ENCODE assay signal across 16 cellular contexts in genomic region chr2:64999754-65000153, GRCh38. TPM values are rescaled to one million over a fixed set of nuclear protein-coding genes. Genes with fewer than 3 reads are reported as not detected.
DNase-seq lines count a peak whose midpoint lies in the region; ATAC-seq, FAIRE-seq and TF ChIP-seq lines count a peak whose summit lies in the region.
"Had no signal": no experiment of that assay in that cellular context is flagged by ENCODE, and none has a peak within 500 bp of the region (broad histone marks: within the 10 kb centered on the region; RNA-seq: fewer than 3 reads in every experiment).

No MANE protein-coding gene starts in this region.

- TF ChIP-seq CTCF in left ventricle myocardium inferior (IDR thresholded peaks at IDR 0.05; ENCODE audit: borderline replicate concordance) (no peak), astrocyte (IDR thresholded peaks at IDR 0.05; ENCODE audit: insufficient read depth, low read depth, low read length) (no peak), tibial artery (IDR thresholded peaks at IDR 0.05) (no peak)

- H3K9me3 Mint-ChIP-seq in astrocyte (ENCODE audit: unreplicated experiment) (no peaks in the 10 kb centered on the region), memory B cell (no peaks in the 10 kb centered on the region)
- H3K9me3 Mint-ChIP-seq: CD4-positive, CD25-positive, alpha-beta regulatory T cell; H9 had no signal

- H2AFZ ChIP-seq in astrocyte (ENCODE audit: low read depth, low read length), result no peak overlapping the region

- no peak overlapping the region for H3K4me2 ChIP-seq in astrocyte (ENCODE audit: low read length)
- H3K4me2 ChIP-seq: BLaER1 treated with 17β-estradiol and CSF1 and Interleukin-3, amounts not matched to agents 10 nM and 100 nM had no signal

- H3K4me1 Mint-ChIP-seq in astrocyte (ENCODE audit: low read depth, unreplicated experiment), result peaks cover 18% of the 10 kb centered on the region
- H3K4me1 Mint-ChIP-seq in memory B cell, result peaks cover 6% of the 10 kb centered on the region

- H3K4me1 ChIP-seq in left ventricle myocardium inferior, result peaks cover 21% of the 10 kb centered on the region
- peaks cover 7% of the 10 kb centered on the region for H3K4me1 ChIP-seq in astrocyte (ENCODE audit: insufficient read depth, low read length)
- peaks cover 0 to 33% (median 22%) of the 10 kb centered on the region in 4 donors for H3K4me1 ChIP-seq in tibial artery

- H3K9me3 ChIP-seq in left ventricle myocardium inferior (replicated peaks) (no peaks in the 10 kb centered on the region), astrocyte (ENCODE audit: insufficient read depth, low read depth, low read length) (no peaks in the 10 kb centered on the region), tibial artery (no peaks in the 10 kb centered on the region)
- H3K9me3 ChIP-seq: BLaER1 treated with 17β-estradiol and CSF1 and Interleukin-3, amounts not matched to agents 10 nM and 100 nM had no signal

- H3K36me3 ChIP-seq in left ventricle myocardium inferior, result no peaks in the 10 kb centered on the region
- H3K36me3 ChIP-seq in astrocyte (ENCODE audit: insufficient read depth, low read length), result no peaks in the 10 kb centered on the region
- peaks cover 0 to 4% (median 2%) of the 10 kb centered on the region in 3 donors for H3K36me3 ChIP-seq in tibial artery

- no peaks in the 10 kb centered on the region for H4K20me1 ChIP-seq in astrocyte (ENCODE audit: insufficient read depth, low read length)

- ATAC-seq in Right ventricle myocardium superior (ENCODE audit: poor library complexity) (no peak), memory B cell (ENCODE audit: low read depth) (no peak), GM19023 (IDR thresholded peaks at IDR 0.05; ENCODE audit: unreplicated experiment) (no peak)

- peaks cover 7% of the 10 kb centered on the region for H3K36me3 Mint-ChIP-seq in astrocyte (ENCODE audit: low read depth, unreplicated experiment)
- peaks cover 6% of the 10 kb centered on the region for H3K36me3 Mint-ChIP-seq in memory B cell

- no peak for FAIRE-seq in astrocyte (lab: Jason Lieb, UNC)
- FAIRE-seq: GM18507 had no signal

- DNase-seq in left ventricle myocardium inferior, result no peak
- DNase-seq in Right ventricle myocardium superior, result no peak
- no peak for DNase-seq in astrocyte (ENCODE audit: low read depth)
- DNase-seq in memory B cell (ENCODE audit: low spot score in 2 of 2), result no peak
- DNase-seq in tibial artery, result no peak
- DNase-seq in T-helper 2 cell, result no peak
- DNase-seq in NCI-H524 treated with DMSO at 0.1 percent for 48 hours (lab: John Stamatoyannopoulos, UW), result no peak
- DNase-seq: ACHN; Calu3; CD4-positive, CD25-positive, alpha-beta regulatory T cell; DMS 273 treated with DMSO at 0.1 percent for 48 hours; GOT3; H9 had no signal

- no peaks in the 10 kb centered on the region for H3K27me3 Mint-ChIP-seq in astrocyte (ENCODE audit: low read depth, unreplicated experiment)
- H3K27me3 Mint-ChIP-seq in memory B cell, result no peaks in the 10 kb centered on the region
- H3K27me3 Mint-ChIP-seq: CD4-positive, CD25-positive, alpha-beta regulatory T cell had no signal

- no peaks in the 10 kb centered on the region for H3K27me3 ChIP-seq in left ventricle myocardium inferior (ENCODE audit: low read depth)
- no peaks in the 10 kb centered on the region for H3K27me3 ChIP-seq in astrocyte (ENCODE audit: insufficient read depth, low read length)
- no peaks in the 10 kb centered on the region for H3K27me3 ChIP-seq in tibial artery
- H3K27me3 ChIP-seq: BLaER1 treated with 17β-estradiol and CSF1 and Interleukin-3, amounts not matched to agents 10 nM and 100 nM had no signal

- H3K9ac ChIP-seq in astrocyte (ENCODE audit: low read length), result no peak overlapping the region
- H3K9ac ChIP-seq: BLaER1 treated with 17β-estradiol and CSF1 and Interleukin-3, amounts not matched to agents 10 nM and 100 nM had no signal

- H3K4me3 Mint-ChIP-seq in astrocyte (ENCODE audit: unreplicated experiment), result no peak overlapping the region
- H3K4me3 Mint-ChIP-seq in memory B cell, result no peak overlapping the region
- H3K4me3 Mint-ChIP-seq: CD4-positive, CD25-positive, alpha-beta regulatory T cell; H9 had no signal

- H3K27ac ChIP-seq in left ventricle myocardium inferior (replicated peaks) (peak overlapping the region; percentile 69), astrocyte (ENCODE audit: low read depth, low read length) (no peak overlapping the region), tibial artery (peak overlapping the region; percentile 59 to 64)
- H3K27ac ChIP-seq: BLaER1 treated with 17β-estradiol and CSF1 and Interleukin-3, amounts not matched to agents 10 nM and 100 nM had no signal

- peaks cover 2% of the 10 kb centered on the region for H3K79me2 ChIP-seq in astrocyte (ENCODE audit: insufficient read depth, low read length)

- H3K4me3 ChIP-seq in left ventricle myocardium inferior (no peak overlapping the region), astrocyte (ENCODE audit: insufficient read depth, low read depth, low read length) (no peak overlapping the region), tibial artery (no peak overlapping the region)
- H3K4me3 ChIP-seq: BLaER1 treated with 17β-estradiol and CSF1 and Interleukin-3, amounts not matched to agents 10 nM and 100 nM had no signal

- intact Hi-C loops in left ventricle myocardium inferior (cut with micrococcal nuclease) (no loop called here), Right ventricle myocardium superior (cut with DNase I) (no loop called here), tibial artery (cut with DNase I; ENCODE audit: low total_unique reads) (loop anchor here (10.0 kb wide), 1 partner anchor 55 kb away; the partner anchor contains the start of gene CEP68)

- H3K27ac Mint-ChIP-seq in astrocyte (ENCODE audit: unreplicated experiment) (peak overlapping the region; percentile 87), memory B cell (peak overlapping the region; percentile 60)

RNA-seq across cellular contexts. Expression of gene SLC1A4, which starts 10.6 kb away (rescaled TPM):
- total RNA-seq in left ventricle myocardium inferior (13.2 TPM), Right ventricle myocardium superior (3.5 TPM), astrocyte (45.9 and 48.9 TPM in 2 replicates)

RNA-seq across cellular contexts. Expression of gene CEP68, which starts 56.5 kb away (rescaled TPM):
- total RNA-seq in left ventricle myocardium inferior (20.2 TPM), Right ventricle myocardium superior (19.5 TPM), astrocyte (6.9 and 8.1 TPM in 2 replicates)
